ENCODE assay signal across 15 cellular contexts in genomic region chr17:9241774-9242496, GRCh38.
DNase-seq lines count a peak whose midpoint lies in the region; ATAC-seq, FAIRE-seq and TF ChIP-seq lines count a peak whose summit lies in the region.
"Had no signal": no experiment of that assay in that cellular context is flagged by ENCODE, and none has a peak within 500 bp of the region (broad histone marks: within the 10 kb centered on the region; RNA-seq: fewer than 3 reads in every experiment).

No MANE protein-coding gene starts in this region.

- H3K36me3 ChIP-seq in left ventricle myocardium inferior (no peaks in the 10 kb centered on the region), sigmoid colon (no peaks in the 10 kb centered on the region)
- H3K36me3 ChIP-seq: BE2C had no signal

- H3K27me3 ChIP-seq in CD4-positive, alpha-beta T cell (ENCODE audit: control insufficient read depth, insufficient read depth, low read length) = no peaks in the 10 kb centered on the region
- H3K27me3 ChIP-seq in left ventricle myocardium inferior (ENCODE audit: low read depth) = no peaks in the 10 kb centered on the region
- H3K27me3 ChIP-seq in sigmoid colon = no peaks in the 10 kb centered on the region
- H3K27me3 ChIP-seq: BE2C had no signal

- intact Hi-C loops in CD4-positive, alpha-beta T cell (cut with DNase I, micrococcal nuclease) = no loop called here
- intact Hi-C loops in activated T-helper 1 cell treated with anti-CD3 and anti-CD28 coated beads, Interleukin-12 subunit alpha, Interleukin-12 subunit beta, Interleukin-2, Interleukin-4 antibody, amounts not matched to agents 30 ng/mL and 10 ng/mL and 1 ng/mL, durations not matched to agents 14 hours and 24 hours and 36 hours (cut with micrococcal nuclease) = no loop called here
- intact Hi-C loops in left ventricle myocardium inferior (cut with micrococcal nuclease) = no loop called here
- intact Hi-C loops in sigmoid colon (cut with DNase I) = loop anchor here (5.0 kb wide), 2 partner anchors 220 to 860 kb away; partner anchors contain the start of genes NTN1 and RPL26

- H3K27ac Mint-ChIP-seq in CD4-positive, alpha-beta T cell = peak overlapping the region; percentile 71
- peak overlapping the region; percentile 40 for H3K27ac Mint-ChIP-seq in activated T-helper 1 cell treated with anti-CD3 and anti-CD28 coated beads, Interleukin-12 subunit alpha, Interleukin-12 subunit beta, Interleukin-2, Interleukin-4 antibody, amounts not matched to agents 30 ng/mL and 10 ng/mL and 1 ng/mL, durations not matched to agents 14 hours and 24 hours and 36 hours
- no peak overlapping the region for H3K27ac Mint-ChIP-seq in activated CD4-positive, alpha-beta memory T cell treated with anti-CD3 and anti-CD28 coated beads, Interleukin-2, amount 10 ng/mL, durations not matched to agents 7 days and 5 days
- H3K27ac Mint-ChIP-seq: activated CD4-positive, alpha-beta memory T cell treated with anti-CD3 and anti-CD28 coated beads for 36 hours had no signal

- no peak for TF ChIP-seq CTCF in CD4-positive, alpha-beta T cell (IDR thresholded peaks at IDR 0.05)
- no peak for TF ChIP-seq CTCF in left ventricle myocardium inferior (IDR thresholded peaks at IDR 0.05; ENCODE audit: borderline replicate concordance)
- no peak for TF ChIP-seq CTCF in sigmoid colon (IDR thresholded peaks at IDR 0.05)

- H3K4me1 Mint-ChIP-seq in CD4-positive, alpha-beta T cell (ENCODE audit: low read depth) = peaks cover 15% of the 10 kb centered on the region
- H3K4me1 Mint-ChIP-seq in activated T-helper 1 cell treated with anti-CD3 and anti-CD28 coated beads, Interleukin-12 subunit alpha, Interleukin-12 subunit beta, Interleukin-2, Interleukin-4 antibody, amounts not matched to agents 30 ng/mL and 10 ng/mL and 1 ng/mL, durations not matched to agents 14 hours and 24 hours and 36 hours (ENCODE audit: low read depth) = peaks cover 12% of the 10 kb centered on the region
- H3K4me1 Mint-ChIP-seq in activated CD4-positive, alpha-beta memory T cell treated with anti-CD3 and anti-CD28 coated beads, Interleukin-2, amount 10 ng/mL, durations not matched to agents 7 days and 5 days = peaks cover 12% of the 10 kb centered on the region

- TF ChIP-seq POLR2A in sigmoid colon (IDR thresholded peaks at IDR 0.05) = no peak

- peak overlapping the region; percentile 69 for H3K4me3 Mint-ChIP-seq in CD4-positive, alpha-beta T cell
- H3K4me3 Mint-ChIP-seq in activated T-helper 1 cell treated with anti-CD3 and anti-CD28 coated beads, Interleukin-12 subunit alpha, Interleukin-12 subunit beta, Interleukin-2, Interleukin-4 antibody, amounts not matched to agents 30 ng/mL and 10 ng/mL and 1 ng/mL, durations not matched to agents 14 hours and 24 hours and 36 hours = peak overlapping the region; percentile 42
- H3K4me3 Mint-ChIP-seq in activated CD4-positive, alpha-beta memory T cell treated with anti-CD3 and anti-CD28 coated beads, Interleukin-2, amount 10 ng/mL, durations not matched to agents 7 days and 5 days = no peak overlapping the region

- no peaks in the 10 kb centered on the region for H3K27me3 Mint-ChIP-seq in CD4-positive, alpha-beta T cell
- H3K27me3 Mint-ChIP-seq in activated T-helper 1 cell treated with anti-CD3 and anti-CD28 coated beads, Interleukin-12 subunit alpha, Interleukin-12 subunit beta, Interleukin-2, Interleukin-4 antibody, amounts not matched to agents 30 ng/mL and 10 ng/mL and 1 ng/mL, durations not matched to agents 14 hours and 24 hours and 36 hours (ENCODE audit: insufficient read depth) = no peaks in the 10 kb centered on the region
- peaks cover 3% of the 10 kb centered on the region for H3K27me3 Mint-ChIP-seq in activated CD4-positive, alpha-beta memory T cell treated with anti-CD3 and anti-CD28 coated beads, Interleukin-2, amount 10 ng/mL, durations not matched to agents 7 days and 5 days

- FAIRE-seq in urothelium cell line (lab: Jason Lieb, UNC) = no peak

- CTCF ChIA-PET in CD4-positive, alpha-beta T cell (lab: Charles Lee) = no interaction called here
- CTCF ChIA-PET in activated CD4-positive, alpha-beta memory T cell treated with anti-CD3 and anti-CD28 coated beads, Interleukin-2, amount 10 ng/mL, durations not matched to agents 7 days and 5 days (lab: Charles Lee) = no interaction called here

- no peaks in the 10 kb centered on the region for H3K9me3 Mint-ChIP-seq in CD4-positive, alpha-beta T cell
- H3K9me3 Mint-ChIP-seq in activated T-helper 1 cell treated with anti-CD3 and anti-CD28 coated beads, Interleukin-12 subunit alpha, Interleukin-12 subunit beta, Interleukin-2, Interleukin-4 antibody, amounts not matched to agents 30 ng/mL and 10 ng/mL and 1 ng/mL, durations not matched to agents 14 hours and 24 hours and 36 hours = no peaks in the 10 kb centered on the region
- no peaks in the 10 kb centered on the region for H3K9me3 Mint-ChIP-seq in activated CD4-positive, alpha-beta memory T cell treated with anti-CD3 and anti-CD28 coated beads, Interleukin-2, amount 10 ng/mL, durations not matched to agents 7 days and 5 days
- H3K9me3 Mint-ChIP-seq: activated CD4-positive, alpha-beta memory T cell treated with anti-CD3 and anti-CD28 coated beads for 36 hours had no signal

- no peaks in the 10 kb centered on the region for H3K9me3 ChIP-seq in CD4-positive, alpha-beta T cell (ENCODE audit: control insufficient read depth, low read length)
- no peaks in the 10 kb centered on the region for H3K9me3 ChIP-seq in left ventricle myocardium inferior (replicated peaks)
- H3K9me3 ChIP-seq in sigmoid colon = no peaks in the 10 kb centered on the region
- H3K9me3 ChIP-seq: BE2C had no signal

- H3K4me3 ChIP-seq in left ventricle myocardium inferior (no peak overlapping the region), sigmoid colon (no peak overlapping the region)
- H3K4me3 ChIP-seq: PC-9 had no signal

- POLR2A ChIA-PET in CD4-positive, alpha-beta T cell (lab: Charles Lee) = no interaction called here
- POLR2A ChIA-PET in activated CD4-positive, alpha-beta memory T cell treated with anti-CD3 and anti-CD28 coated beads, Interleukin-2, amount 10 ng/mL, durations not matched to agents 7 days and 5 days (lab: Charles Lee) = no interaction called here

- H3K4me1 ChIP-seq in left ventricle myocardium inferior (peaks cover 60% of the 10 kb centered on the region), sigmoid colon (peaks cover 3 to 62% (median 57%) of the 10 kb centered on the region in 4 donors)
- H3K4me1 ChIP-seq: BE2C had no signal

- H3K36me3 Mint-ChIP-seq in CD4-positive, alpha-beta T cell (ENCODE audit: low read depth) = no peaks in the 10 kb centered on the region
- H3K36me3 Mint-ChIP-seq in activated T-helper 1 cell treated with anti-CD3 and anti-CD28 coated beads, Interleukin-12 subunit alpha, Interleukin-12 subunit beta, Interleukin-2, Interleukin-4 antibody, amounts not matched to agents 30 ng/mL and 10 ng/mL and 1 ng/mL, durations not matched to agents 14 hours and 24 hours and 36 hours (ENCODE audit: low read depth) = no peaks in the 10 kb centered on the region
- no peaks in the 10 kb centered on the region for H3K36me3 Mint-ChIP-seq in activated CD4-positive, alpha-beta memory T cell treated with anti-CD3 and anti-CD28 coated beads, Interleukin-2, amount 10 ng/mL, durations not matched to agents 7 days and 5 days (ENCODE audit: low read depth)

- DNase-seq in CD4-positive, alpha-beta T cell = no peak
- no peak for DNase-seq in activated T-helper 1 cell treated with anti-CD3 and anti-CD28 coated beads, Interleukin-12 subunit alpha, Interleukin-12 subunit beta, Interleukin-2, Interleukin-4 antibody, amounts not matched to agents 30 ng/mL and 10 ng/mL and 1 ng/mL, durations not matched to agents 14 hours and 24 hours and 36 hours (ENCODE audit: low spot score)
- DNase-seq in left ventricle myocardium inferior (peak; percentile 31), sigmoid colon (no peak), NCI-H226 (no peak), hippocampal formation (lab: John Stamatoyannopoulos, UW) (no peak), urothelium cell line (ENCODE audit: low spot score) (no peak)
- DNase-seq in activated CD4-positive, alpha-beta memory T cell treated with anti-CD3 and anti-CD28 coated beads, Interleukin-2, amount 10 ng/mL, durations not matched to agents 7 days and 5 days = no peak
- DNase-seq: activated CD4-positive, alpha-beta memory T cell treated with anti-CD3 and anti-CD28 coated beads for 36 hours; BE2C; EL; foreskin melanocyte; NCI-H2171; PC-9; stimulated activated CD8-positive, alpha-beta memory T cell treated with anti-CD3 and anti-CD28 coated beads, Interleukin-4, amount 100 ng/mL, for 48 hours had no signal

- no peak overlapping the region for H3K27ac ChIP-seq in CD4-positive, alpha-beta T cell (ENCODE audit: low read depth, low read length)
- peak overlapping the region; percentile 97 for H3K27ac ChIP-seq in left ventricle myocardium inferior (replicated peaks)
- peak overlapping the region; percentile 92 to 96 (median 95) for H3K27ac ChIP-seq in sigmoid colon
- H3K27ac ChIP-seq: PC-9 had no signal

- no peak for ATAC-seq in CD4-positive, alpha-beta T cell (ENCODE audit: poor library complexity)

- no peak for TF ChIP-seq EP300 in sigmoid colon (IDR thresholded peaks at IDR 0.05)

- 79 to 85% methylated on average over 16 of the region's 16 CpGs for WGBS in sigmoid colon, 2 donors
